Comparison of ENCODE assay signal across 8 cellular contexts in the genomic region with DNA sequence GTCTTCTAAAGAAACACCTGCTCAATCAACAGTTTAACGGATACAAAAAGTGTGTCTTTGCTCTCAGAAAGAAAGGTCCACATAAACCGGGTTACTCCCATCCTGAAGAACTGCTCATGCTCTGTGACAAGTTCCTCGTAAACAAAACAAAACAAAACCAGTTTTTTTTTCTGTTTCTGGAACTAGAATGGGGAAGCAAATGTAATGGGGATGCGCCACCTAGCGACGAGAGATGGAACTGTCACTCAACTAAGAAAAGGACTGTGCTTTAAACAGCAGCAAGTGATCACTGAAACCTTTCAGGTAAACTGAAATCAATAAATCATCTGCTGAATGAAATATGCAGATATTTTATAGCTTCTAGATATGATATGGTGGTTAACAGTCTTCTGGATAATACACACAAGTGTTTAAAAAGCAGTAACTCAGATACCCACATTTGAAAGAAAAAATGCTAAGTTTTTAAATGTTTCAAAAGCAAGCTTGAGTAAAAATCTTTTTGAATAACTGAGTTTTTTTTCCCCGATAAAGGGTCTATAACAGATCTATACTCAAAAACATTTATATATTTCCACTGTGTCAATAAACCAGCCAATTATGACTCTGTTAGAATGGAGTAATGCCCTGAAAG. TPM values are rescaled to one million over a fixed set of nuclear protein-coding genes. Genes with fewer than 3 reads are reported as not detected.
DNase-seq lines count a peak whose midpoint lies in the region; ATAC-seq and TF ChIP-seq lines count a peak whose summit lies in the region.

No MANE protein-coding gene starts in this region.

- H3K27ac Mint-ChIP-seq in nephron progenitor cell = no peak overlapping the region

- no peak overlapping the region for H3K9ac ChIP-seq in fibroblast of lung (ENCODE audit: insufficient read depth, low read length)

- H3K79me2 ChIP-seq in fibroblast of lung (ENCODE audit: control insufficient read depth, insufficient read depth, low read length) = no peaks in the 10 kb centered on the region

- no peaks in the 10 kb centered on the region for H3K27me3 ChIP-seq in Panc1 (ENCODE audit: control insufficient read depth, insufficient read depth, low read length)
- no peaks in the 10 kb centered on the region for H3K27me3 ChIP-seq in fibroblast of lung (ENCODE audit: control insufficient read depth, insufficient read depth, low read length)
- H3K27me3 ChIP-seq in stomach = no peaks in the 10 kb centered on the region

- H3K4me1 ChIP-seq in Panc1 (ENCODE audit: control insufficient read depth, insufficient read depth, low read length) (no peaks in the 10 kb centered on the region; the same call in 1 of the 2 replicates), fibroblast of lung (ENCODE audit: control insufficient read depth, extremely low read depth, insufficient read depth, low read length) (peaks cover 2% of the 10 kb centered on the region), stomach (peaks cover 0 to 29% (median 15%) of the 10 kb centered on the region in 4 donors)

- TF ChIP-seq POLR2A in stomach (IDR thresholded peaks at IDR 0.05) = no peak

- peak; percentile 92 for TF ChIP-seq CTCF in Panc1 (IDR thresholded peaks at IDR 0.05)
- TF ChIP-seq CTCF in fibroblast of lung (conservative IDR thresholded peaks at IDR 0.05 in 1 of 2, IDR thresholded peaks at IDR 0.05 in 1 of 2; ENCODE audit: low read depth in 1 of 2, low read length in 2 of 2) = peak; percentile 96 to 97
- TF ChIP-seq CTCF in nephron progenitor cell (IDR thresholded peaks at IDR 0.05) = peak; percentile 95
- TF ChIP-seq CTCF in stomach (IDR thresholded peaks at IDR 0.05) = peak in 6 of 7 experiments; percentile 57 to 93 (median 88)

- POLR2A ChIA-PET in Panc1 (lab: Charles Lee) = no interaction called here

- no peaks in the 10 kb centered on the region for H3K27me3 Mint-ChIP-seq in nephron progenitor cell (ENCODE audit: low read depth, poor library complexity)

- CTCF ChIA-PET in Panc1 (lab: Charles Lee) = interaction anchor here (0.6 to 2.6 kb wide), 4 partner anchors 9 to 341 kb away, joined by 3 to 10 read pairs (median 4); no protein-coding TSS in a partner anchor

- peaks cover 57% of the 10 kb centered on the region for H3K36me3 Mint-ChIP-seq in nephron progenitor cell (ENCODE audit: low read depth)

- intact Hi-C loops in Panc1 (cut with micrococcal nuclease; ENCODE audit: unreplicated experiment) (loop anchor here (1.0 kb wide), 1 partner anchor 341 kb away; no protein-coding TSS in a partner anchor), stomach (cut with DNase I; ENCODE audit: low total_unique reads) (loop anchor here (5.0 kb wide), 1 partner anchor 344 kb away; a partner anchor contains a TSS)

- ATAC-seq in HG03520 (IDR thresholded peaks at IDR 0.05; ENCODE audit: unreplicated experiment) = peak; percentile 71
- ATAC-seq in Panc1 = peak; percentile 67

- H3K27ac ChIP-seq in Panc1 (ENCODE audit: low read length) (no peak overlapping the region), fibroblast of lung (ENCODE audit: insufficient read depth, low read length) (no peak overlapping the region), stomach (peak overlapping the region in 3 of 5 donors; percentile 39 to 61 (median 58))

- H3K36me3 ChIP-seq in Panc1 (ENCODE audit: control insufficient read depth, insufficient read depth, low read length) (peaks cover 30% of the 10 kb centered on the region), fibroblast of lung (ENCODE audit: control insufficient read depth, insufficient read depth, low read length) (peaks cover 8% of the 10 kb centered on the region), stomach (peaks cover 32 to 78% (median 71%) of the 10 kb centered on the region in 4 donors)

- H3K4me3 ChIP-seq in Panc1 (ENCODE audit: low read depth in 2 of 2, low read length in 2 of 2) = no peak overlapping the region
- H3K4me3 ChIP-seq in fibroblast of lung (replicated peaks in 1 of 4; ENCODE audit: control extremely low read depth in 1 of 4, insufficient read depth in 1 of 4, low read depth in 3 of 4, low read length in 4 of 4) = no peak overlapping the region
- H3K4me3 ChIP-seq in stomach = no peak overlapping the region

- no peak overlapping the region for H2AFZ ChIP-seq in fibroblast of lung (ENCODE audit: low read length)

- WGBS in stomach, 5 donors = 16 to 23% (median 20%) methylated on average over 7 of the region's 7 CpGs

- no peaks in the 10 kb centered on the region for H3K9me3 Mint-ChIP-seq in nephron progenitor cell

- no peak for TF ChIP-seq EP300 in stomach (IDR thresholded peaks at IDR 0.05)

- H4K20me1 ChIP-seq in fibroblast of lung (ENCODE audit: control insufficient read depth, extremely low read depth, insufficient read depth, low read length) = no peaks in the 10 kb centered on the region

- no TSS peak for BruUV-seq in Panc1 (replicated peaks; lab: Mats Ljungman, UMichigan)

- peaks cover 44% of the 10 kb centered on the region for H3K4me1 Mint-ChIP-seq in nephron progenitor cell

- peak overlapping the region; percentile 16 for H3K4me3 Mint-ChIP-seq in nephron progenitor cell

- no peak overlapping the region for H3K4me2 ChIP-seq in fibroblast of lung (ENCODE audit: extremely low read depth, insufficient read depth, low read length)

- H3K9me3 ChIP-seq in Panc1 (ENCODE audit: control insufficient read depth, insufficient read depth, low read depth, low read length) = no peaks in the 10 kb centered on the region
- H3K9me3 ChIP-seq in fibroblast of lung (ENCODE audit: control insufficient read depth, insufficient read depth, low read depth, low read length) = no peaks in the 10 kb centered on the region
- H3K9me3 ChIP-seq in stomach = no peaks in the 10 kb centered on the region

- peak; percentile 53 for DNase-seq in NK-92 treated with Interleukin-12 subunit alpha and Interleukin-12 subunit beta, amount 100 ng/mL, for 24 hours (lab: John Stamatoyannopoulos, UW)
- DNase-seq in NK-92 (lab: John Stamatoyannopoulos, UW; ENCODE audit: unreplicated experiment) (no peak), Panc1 (ENCODE audit: low read depth, low spot score) (peak; percentile 61), activated T-helper 1 cell treated with Interleukin-2 at 50 U/mL for 16 hours (ENCODE audit: low read depth) (peak; percentile 49), fibroblast of lung (ENCODE audit: low read depth in 2 of 2) (peak; percentile 49 to 79), nephron progenitor cell (peak; percentile 81), stomach (peak; percentile 81)

- in situ Hi-C loops in Panc1 (cut with HindIII; ENCODE audit: low pct_unique_long_range_greater_than_20kb, low sequenced_read_pairs) = no loop called here

RNA-seq across cellular contexts. Expression of a gene that starts 10.9 kb away (rescaled TPM):
- total RNA-seq in Panc1 (2021; ENCODE audit: unreplicated experiment) (53.4 TPM), fibroblast of lung (46.2 and 71.5 TPM in 2 replicates), stomach (100 to 1,000 TPM in 1 of 5 donors, 10 to 100 TPM in 4; 20.4 to 128 (median 63.0) TPM)
- polyA plus RNA-seq in Panc1 (2012; ENCODE audit: insufficient read length) = 48.1 TPM
- polyA plus RNA-seq in fibroblast of lung (44.6 and 46.1 TPM in 2 replicates), stomach (10 to 100 TPM; 23.7 to 34.6 (median 24.1) TPM)
- polyA plus RNA-seq in fibroblast of lung (2012) = 36.8 and 38.2 TPM in 2 replicates
- polyA minus RNA-seq in fibroblast of lung (ENCODE audit: low replicate concordance) = 10.0 and 20.0 TPM in 2 replicates

Comparison
In these comparisons a context has a peak if more than half of its experiments do, and no peak if none do; other contexts are left out.
1. H3K27ac ChIP-seq: peak in stomach (3 of 5); none in Panc1 (single experiment) and fibroblast of lung (single experiment).
2. Peak in every context shown above with its lines, with median percentiles within 50 percentile points of each other: CTCF ChIP-seq.